ENCODE assay signal across 28 cellular contexts in genomic region chr17:79218825-79219200, GRCh38.
"Had no signal": no experiment of that assay in that cellular context is flagged by ENCODE, and none has a peak within 500 bp of the region (broad histone marks: within the 10 kb centered on the region; RNA-seq: fewer than 3 reads in every experiment).

No MANE protein-coding gene starts in this region.

- ATAC-seq: activated CD8-positive, alpha-beta T cell treated with anti-CD3 and anti-CD28 coated beads for 36 hours; Panc1 had no signal

- H3K4me3 ChIP-seq: ascending aorta, breast epithelium, MG63 had no signal

- H3K4me3 Mint-ChIP-seq: activated CD4-positive, alpha-beta T cell treated with anti-CD3 and anti-CD28 coated beads, Interleukin-2, amount 10 ng/mL, durations not matched to agents 24 days and 14 days; activated CD8-positive, alpha-beta T cell treated with anti-CD3 and anti-CD28 coated beads for 36 hours; activated naive CD4-positive, alpha-beta T cell treated with anti-CD3 and anti-CD28 coated beads, Interleukin-2, amount 50 U/mL, for 24 hours; activated naive CD8-positive, alpha-beta T cell treated with anti-CD3 and anti-CD28 coated beads, Interleukin-2, amount 10 ng/mL, durations not matched to agents 7 days and 5 days; activated T-cell treated with anti-CD3 and anti-CD28 coated beads, Interleukin-2, amount 50 U/mL, for 24 hours had no signal

- DNase-seq: activated CD4-positive, alpha-beta T cell treated with anti-CD3 and anti-CD28 coated beads, Interleukin-2, amount 10 ng/mL, durations not matched to agents 24 days and 14 days; activated CD4-positive, alpha-beta T cell treated with anti-CD3 and anti-CD28 coated beads, Interleukin-2, amount 50 U/mL, for 4 hours; activated CD8-positive, alpha-beta T cell treated with anti-CD3 and anti-CD28 coated beads for 36 hours; activated gamma-delta T cell; activated naive CD4-positive, alpha-beta T cell treated with Interleukin-2 at 50 U/mL for 16 hours; activated naive CD8-positive, alpha-beta T cell treated with anti-CD3 and anti-CD28 coated beads, Interleukin-2, amount 10 ng/mL, durations not matched to agents 7 days and 5 days; activated T-cell treated with anti-CD3 and anti-CD28 coated beads, Interleukin-2, amount 50 U/mL, for 24 hours; amygdala; Kasumi-1; KG1; MG63; MV-4-11; NCI-H1092; NCI-H1436 treated with DMSO at 0.1 percent for 48 hours; NCI-H187 treated with DMSO at 0.1 percent for 48 hours; NCI-H2081; NCI-H2171 treated with DMSO at 0.1 percent for 48 hours; NCI-H2227 treated with DMSO at 0.1 percent for 48 hours; NCI-H446; NCI-H510A treated with DMSO at 0.1 percent for 48 hours; NCI-H526 treated with DMSO at 0.1 percent for 48 hours; SIG-M5; T1000 had no signal

- H3K9me3 ChIP-seq: ascending aorta, breast epithelium, MG63 had no signal

- H3K36me3 Mint-ChIP-seq: activated naive CD4-positive, alpha-beta T cell treated with anti-CD3 and anti-CD28 coated beads, Interleukin-2, amount 50 U/mL, for 24 hours; activated naive CD8-positive, alpha-beta T cell treated with anti-CD3 and anti-CD28 coated beads, Interleukin-2, amount 10 ng/mL, durations not matched to agents 7 days and 5 days had no signal

- H3K27ac Mint-ChIP-seq: activated CD4-positive, alpha-beta T cell treated with anti-CD3 and anti-CD28 coated beads, Interleukin-2, amount 10 ng/mL, durations not matched to agents 24 days and 14 days; activated CD8-positive, alpha-beta T cell treated with anti-CD3 and anti-CD28 coated beads for 36 hours; activated naive CD8-positive, alpha-beta T cell treated with anti-CD3 and anti-CD28 coated beads, Interleukin-2, amount 10 ng/mL, durations not matched to agents 7 days and 5 days; activated T-cell treated with anti-CD3 and anti-CD28 coated beads, Interleukin-2, amount 50 U/mL, for 24 hours; activated T-helper 2 cell treated with anti-CD3 and anti-CD28 coated beads, Interferon-gamma antibody, Interleukin-2, Interleukin-4, amounts not matched to agents 10 μg/mL and 5 μg/mL and 100 μg/mL, durations not matched to agents 14 hours and 24 hours and 36 hours had no signal

- H3K9me3 Mint-ChIP-seq: activated CD4-positive, alpha-beta T cell treated with anti-CD3 and anti-CD28 coated beads, Interleukin-2, amount 10 ng/mL, durations not matched to agents 24 days and 14 days; activated CD8-positive, alpha-beta T cell treated with anti-CD3 and anti-CD28 coated beads for 36 hours; activated naive CD4-positive, alpha-beta T cell treated with anti-CD3 and anti-CD28 coated beads, Interleukin-2, amount 50 U/mL, for 24 hours; activated naive CD8-positive, alpha-beta T cell treated with anti-CD3 and anti-CD28 coated beads, Interleukin-2, amount 10 ng/mL, durations not matched to agents 7 days and 5 days; activated T-cell treated with anti-CD3 and anti-CD28 coated beads, Interleukin-2, amount 50 U/mL, for 24 hours; activated T-helper 2 cell treated with anti-CD3 and anti-CD28 coated beads, Interferon-gamma antibody, Interleukin-2, Interleukin-4, amounts not matched to agents 10 μg/mL and 5 μg/mL and 100 μg/mL, durations not matched to agents 14 hours and 24 hours and 36 hours had no signal

- H3K27ac ChIP-seq: ascending aorta, breast epithelium had no signal

- H3K4me1 ChIP-seq: ascending aorta, breast epithelium had no signal

- H3K36me3 ChIP-seq: ascending aorta, breast epithelium, MG63 had no signal
